In genomic region chr17:40038882-40039513, GRCh38 we compare ENCODE assay signal across 8 cellular contexts. TPM values are rescaled to one million over a fixed set of nuclear protein-coding genes. Genes with fewer than 3 reads are reported as not detected.
DNase-seq lines count a peak whose midpoint lies in the region; ATAC-seq, FAIRE-seq and TF ChIP-seq lines count a peak whose summit lies in the region.

No MANE protein-coding gene starts in this region.

- no peaks in the 10 kb centered on the region for H3K79me2 ChIP-seq in endothelial cell of umbilical vein (ENCODE audit: control insufficient read depth, insufficient read depth, low read length)

- ATAC-seq in GM19324 (IDR thresholded peaks at IDR 0.05; ENCODE audit: low FRiP score, unreplicated experiment) = no peak
- no peak for ATAC-seq in GM19467 (IDR thresholded peaks at IDR 0.05; ENCODE audit: unreplicated experiment)

- intact Hi-C loops in endothelial cell of umbilical vein (cut with micrococcal nuclease) = loop anchor here (1.0 kb wide), 3 partner anchors 47 to 129 kb away; no protein-coding TSS in a partner anchor

- H3K9ac ChIP-seq in endothelial cell of umbilical vein (replicated peaks; ENCODE audit: extremely low read depth, insufficient read depth, low read length) (peak overlapping the region; percentile 5), muscle layer of colon (ENCODE audit: low read length) (peak overlapping the region; percentile 5)

- peak; percentile 61 for DNase-seq in GM04503 (ENCODE audit: low read depth)
- DNase-seq in NCI-H510A treated with DMSO at 0.1 percent for 48 hours (lab: John Stamatoyannopoulos, UW) = peak; percentile 58
- DNase-seq in endothelial cell of umbilical vein (ENCODE audit: low read depth, low spot score) = peak; percentile 84
- no peak for DNase-seq in small intestine
- no peak for DNase-seq in activated CD4-positive, alpha-beta T cell treated with anti-CD3 and anti-CD28 coated beads for 1 hour

- POLR2A ChIA-PET in endothelial cell of umbilical vein (lab: Charles Lee) = interaction anchor here (0.7 to 1.2 kb wide), 3 partner anchors 15 to 61 kb away, joined by 3 to 4 read pairs (median 3); partner anchors contain the start of gene MED24

- peak; percentile 74 to 85 for TF ChIP-seq CTCF in endothelial cell of umbilical vein (IDR thresholded peaks at IDR 0.05; ENCODE audit: extremely low read depth in 1 of 2, insufficient read depth in 1 of 2, low read depth in 1 of 2, low read length in 2 of 2)

- no peaks in the 10 kb centered on the region for H3K9me3 ChIP-seq in endothelial cell of umbilical vein (replicated peaks; ENCODE audit: control insufficient read depth, insufficient read depth, low read length)
- H3K9me3 ChIP-seq in muscle layer of colon (ENCODE audit: low read length) = no peaks in the 10 kb centered on the region
- no peaks in the 10 kb centered on the region for H3K9me3 ChIP-seq in small intestine (ENCODE audit: control insufficient read depth, low read depth)

- H3K4me1 ChIP-seq in endothelial cell of umbilical vein (ENCODE audit: control insufficient read depth, extremely low read depth, insufficient read depth, low read length) = peaks cover 5% of the 10 kb centered on the region
- peaks cover 30% of the 10 kb centered on the region for H3K4me1 ChIP-seq in muscle layer of colon (ENCODE audit: insufficient read depth, low read length)
- no peaks in the 10 kb centered on the region for H3K4me1 ChIP-seq in small intestine (ENCODE audit: control insufficient read depth in 2 of 2, insufficient read depth in 1 of 2, low read depth in 1 of 2, low read length in 1 of 2)

- H3K27me3 ChIP-seq in endothelial cell of umbilical vein (ENCODE audit: control insufficient read depth in 2 of 2, insufficient read depth in 2 of 2, low read length in 2 of 2) (no peaks in the 10 kb centered on the region), muscle layer of colon (ENCODE audit: control insufficient read depth in 1 of 2, insufficient read depth in 2 of 2, low read length in 2 of 2) (no peaks in the 10 kb centered on the region), small intestine (ENCODE audit: control insufficient read depth in 2 of 2, insufficient read depth in 2 of 2, low read length in 2 of 2) (no peaks in the 10 kb centered on the region)

- peak; percentile 55 for FAIRE-seq in endothelial cell of umbilical vein (lab: Jason Lieb, UNC)
- no peak for FAIRE-seq in small intestine (lab: Jason Lieb, UNC)

- H3K4me2 ChIP-seq in endothelial cell of umbilical vein (ENCODE audit: insufficient read depth, low read length) = no peak overlapping the region

- TF ChIP-seq POLR2A in endothelial cell of umbilical vein (IDR thresholded peaks at IDR 0.05; ENCODE audit: low read depth, low read length) = peak; percentile 28

- no peaks in the 10 kb centered on the region for H4K20me1 ChIP-seq in endothelial cell of umbilical vein (replicated peaks; ENCODE audit: control insufficient read depth, extremely low read depth, insufficient read depth, low read length)

- H3K27ac ChIP-seq in endothelial cell of umbilical vein (ENCODE audit: insufficient read depth, low read depth, low read length) (peak overlapping the region; percentile 27), muscle layer of colon (ENCODE audit: low read depth, low read length) (peak overlapping the region; percentile 76), small intestine (ENCODE audit: low read depth in 1 of 2, low read length in 1 of 2) (peak overlapping the region in 1 of 2 donors; percentile 82)

- H3K36me3 ChIP-seq in endothelial cell of umbilical vein (ENCODE audit: control insufficient read depth in 2 of 2, extremely low read depth in 1 of 2, insufficient read depth in 2 of 2, low read length in 2 of 2) (peaks cover 2 to 6% of the 10 kb centered on the region in 2 experiments), muscle layer of colon (ENCODE audit: insufficient read depth, low read length) (peaks cover 24% of the 10 kb centered on the region), small intestine (ENCODE audit: control insufficient read depth in 2 of 2, insufficient read depth in 2 of 2, low read length in 2 of 2) (peaks cover 0 to 2% of the 10 kb centered on the region in 2 donors)

- H3K4me3 ChIP-seq in endothelial cell of umbilical vein (replicated peaks in 1 of 3; ENCODE audit: insufficient read depth in 1 of 3, low read depth in 1 of 3, low read length in 3 of 3) = no peak overlapping the region
- peak overlapping the region in 1 of 2 donors; percentile 28 for H3K4me3 ChIP-seq in muscle layer of colon (ENCODE audit: low read depth in 1 of 2, low read length in 2 of 2)
- H3K4me3 ChIP-seq in small intestine (ENCODE audit: low read depth in 1 of 2, low read length in 2 of 2) = no peak overlapping the region

- BruUV-seq in endothelial cell of umbilical vein (replicated peaks; lab: Mats Ljungman, UMichigan) = no TSS peak

- CTCF ChIA-PET in endothelial cell of umbilical vein (lab: Charles Lee) = interaction anchor here (0.6 to 6.0 kb wide), 28 partner anchors 11 to 170 kb away, joined by 3 to 43 read pairs (median 4); partner anchors contain the start of genes CSF3, MED24, MSL1 and THRA

- 32 to 47% (median 35%) methylated on average over 11 of the region's 11 CpGs for WGBS in small intestine, 3 donors

- no peaks in the 10 kb centered on the region for H3K9me1 ChIP-seq in endothelial cell of umbilical vein (replicated peaks; ENCODE audit: control insufficient read depth, extremely low read depth, insufficient read depth, low read length)

- no peak overlapping the region for H2AFZ ChIP-seq in endothelial cell of umbilical vein (ENCODE audit: low read depth, low read length)

- dilution Hi-C loops in endothelial cell of umbilical vein (cut with MboI; ENCODE audit: extremely low pct_ligation_motif_present, low sequenced_read_pairs) = no loop called here

TF ChIP-seq in endothelial cell of umbilical vein, 7 proteins besides CTCF, POLR2A, EP300 and RAD21:
- no peak for TF ChIP-seq FOS (IDR thresholded peaks at IDR 0.05; ENCODE audit: borderline replicate concordance, insufficient read depth, low read length)
TF ChIP-seq in endothelial cell of umbilical vein: peak in this region for 0.

RNA-seq across cellular contexts. Expression of gene MED24, which starts 15.2 kb away (rescaled TPM):
- 120 and 124 TPM in 2 replicates for total RNA-seq in endothelial cell of umbilical vein
- polyA plus RNA-seq in endothelial cell of umbilical vein (120 and 122 TPM in 2 replicates), small intestine (10 to 100 TPM; 43.0 to 64.6 (median 49.6) TPM)
- polyA plus RNA-seq in endothelial cell of umbilical vein (2011; cell fraction: cytosol; rRNA removed) = 98.6 and 101 TPM in 2 replicates
- 353 and 444 TPM in 2 replicates for polyA plus RNA-seq in endothelial cell of umbilical vein (2011; cell fraction: nucleus; rRNA removed)
- 97.1 and 98.7 TPM in 2 replicates for polyA plus RNA-seq in endothelial cell of umbilical vein (2012)
- polyA minus RNA-seq in endothelial cell of umbilical vein = 152 and 208 TPM in 2 replicates
- polyA minus RNA-seq in endothelial cell of umbilical vein (2011; cell fraction: cytosol; rRNA and poly(A)+ RNA removed) = 84.2 TPM
- polyA minus RNA-seq in endothelial cell of umbilical vein (2011; cell fraction: nucleus; rRNA and poly(A)+ RNA removed) = 180 and 192 TPM in 2 replicates

RNA-seq across cellular contexts. Expression of gene CSF3, which starts 23.8 kb away (rescaled TPM):
- total RNA-seq in endothelial cell of umbilical vein = 2.4 and 2.9 TPM in 2 replicates
- 0.80 and 1.0 TPM in 2 replicates for polyA plus RNA-seq in endothelial cell of umbilical vein
- 0.96 and 1.5 TPM in 2 replicates for polyA plus RNA-seq in endothelial cell of umbilical vein (2011; cell fraction: cytosol; rRNA removed)
- 2.5 and 2.7 TPM in 2 replicates for polyA plus RNA-seq in endothelial cell of umbilical vein (2011; cell fraction: nucleus; rRNA removed)
- 1.6 and 3.1 TPM in 2 replicates for polyA plus RNA-seq in endothelial cell of umbilical vein (2012)
- polyA minus RNA-seq in endothelial cell of umbilical vein = 0.21 and 0.51 TPM in 2 replicates
- not detected for polyA minus RNA-seq in endothelial cell of umbilical vein (2011; cell fraction: cytosol; rRNA and poly(A)+ RNA removed)
- polyA minus RNA-seq in endothelial cell of umbilical vein (2011; cell fraction: nucleus; rRNA and poly(A)+ RNA removed) = 0.72 and 1.8 TPM in 2 replicates
- 1 to 10 TPM in 2 of 3 donors, not detected in 1; 2.0 to 2.8 TPM for polyA plus RNA-seq in small intestine

RNA-seq across cellular contexts. Expression of gene THRA, which starts 23.8 kb away (rescaled TPM):
- total RNA-seq in endothelial cell of umbilical vein = 24.9 and 29.6 TPM in 2 replicates
- polyA plus RNA-seq in endothelial cell of umbilical vein = 17.4 and 18.8 TPM in 2 replicates
- polyA plus RNA-seq in endothelial cell of umbilical vein (2011; cell fraction: cytosol; rRNA removed) = 17.9 and 18.5 TPM in 2 replicates
- polyA plus RNA-seq in endothelial cell of umbilical vein (2011; cell fraction: nucleus; rRNA removed) = 14.3 and 20.5 TPM in 2 replicates
- polyA plus RNA-seq in endothelial cell of umbilical vein (2012) = 22.3 and 27.8 TPM in 2 replicates
- 18.1 and 19.7 TPM in 2 replicates for polyA minus RNA-seq in endothelial cell of umbilical vein
- 7.4 TPM for polyA minus RNA-seq in endothelial cell of umbilical vein (2011; cell fraction: cytosol; rRNA and poly(A)+ RNA removed)
- 6.3 and 8.5 TPM in 2 replicates for polyA minus RNA-seq in endothelial cell of umbilical vein (2011; cell fraction: nucleus; rRNA and poly(A)+ RNA removed)
- polyA plus RNA-seq in small intestine = 10 to 100 TPM; 22.4 to 50.7 (median 36.0) TPM

RNA-seq across cellular contexts. Expression of gene PSMD3, which starts 58.4 kb away (rescaled TPM):
- 136 and 142 TPM in 2 replicates for total RNA-seq in endothelial cell of umbilical vein
- polyA plus RNA-seq in endothelial cell of umbilical vein (117 and 120 TPM in 2 replicates), small intestine (10 to 100 TPM; 43.6 to 93.6 (median 55.7) TPM)
- polyA plus RNA-seq in endothelial cell of umbilical vein (2011; cell fraction: cytosol; rRNA removed) = 118 and 139 TPM in 2 replicates
- 111 and 117 TPM in 2 replicates for polyA plus RNA-seq in endothelial cell of umbilical vein (2011; cell fraction: nucleus; rRNA removed)
- 136 and 166 TPM in 2 replicates for polyA plus RNA-seq in endothelial cell of umbilical vein (2012)
- 106 and 111 TPM in 2 replicates for polyA minus RNA-seq in endothelial cell of umbilical vein
- polyA minus RNA-seq in endothelial cell of umbilical vein (2011; cell fraction: cytosol; rRNA and poly(A)+ RNA removed) = 66.7 TPM
- polyA minus RNA-seq in endothelial cell of umbilical vein (2011; cell fraction: nucleus; rRNA and poly(A)+ RNA removed) = 29.1 and 42.5 TPM in 2 replicates

Comparison
In these comparisons a context has a peak if more than half of its experiments do, and no peak if none do; other contexts are left out.
1. DNase-seq: peak in GM04503 (single experiment), NCI-H510A treated with DMSO at 0.1 percent for 48 hours (single experiment) and endothelial cell of umbilical vein (single experiment); none in small intestine (single experiment) and activated CD4-positive, alpha-beta T cell treated with anti-CD3 and anti-CD28 coated beads for 1 hour (single experiment).